Comparison of ENCODE assay signal across 9 cellular contexts in the genomic region with DNA sequence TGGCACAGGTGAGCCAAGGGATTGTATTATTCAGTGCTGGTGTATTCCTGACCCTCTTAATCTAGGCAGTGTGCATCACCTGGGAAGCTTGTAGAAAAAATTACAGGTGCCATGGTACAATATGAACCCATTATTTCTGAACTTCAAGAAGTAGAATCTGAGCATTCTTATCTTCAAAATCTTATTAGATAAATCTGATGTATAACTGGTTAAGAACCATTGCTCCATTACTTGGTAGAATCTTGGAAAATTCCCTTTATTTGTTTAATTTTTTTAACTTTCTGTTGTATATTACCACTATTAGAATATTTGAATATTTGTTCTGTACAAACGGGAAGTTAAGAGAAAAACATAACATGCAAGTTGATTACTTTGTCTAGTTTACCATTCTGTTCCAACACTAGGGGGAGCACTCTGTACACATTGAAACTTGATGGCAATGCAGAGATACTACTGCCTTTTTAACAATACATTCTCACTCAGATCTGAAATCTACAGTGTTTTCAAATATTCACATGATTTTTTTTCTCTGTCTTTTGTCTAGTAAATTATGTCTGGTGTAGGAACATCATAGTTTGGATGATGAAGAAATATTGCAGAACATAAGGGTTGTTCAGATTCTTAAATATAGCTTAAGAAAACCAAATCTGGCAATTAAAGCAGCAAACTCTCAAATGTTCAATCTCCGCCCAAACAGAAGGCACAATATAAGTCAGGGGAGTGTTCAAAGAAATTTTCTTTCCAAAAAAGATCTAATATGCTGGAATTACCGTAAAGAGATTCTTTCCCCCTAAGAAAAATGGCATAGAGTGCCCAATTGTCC.
DNase-seq lines count a peak whose midpoint lies in the region; ATAC-seq and TF ChIP-seq lines count a peak whose summit lies in the region.
"Had no signal": no experiment of that assay in that cellular context is flagged by ENCODE, and none has a peak within 500 bp of the region (broad histone marks: within the 10 kb centered on the region; RNA-seq: fewer than 3 reads in every experiment).

No MANE protein-coding gene starts in this region.

- ATAC-seq in activated T-cell treated with anti-CD3 and anti-CD28 coated beads, Interleukin-2, amount 50 U/mL, for 72 hours (replicated peaks in 1 of 2), result peak in 1 of 2 donors; percentile 49
- ATAC-seq in esophagus mucosa (peak; percentile 52), HG02763 (IDR thresholded peaks at IDR 0.05; ENCODE audit: unreplicated experiment) (no peak)

- H3K4me3 Mint-ChIP-seq in activated T-cell treated with anti-CD3 and anti-CD28 coated beads, Interleukin-2, amount 50 U/mL, for 72 hours, result no peak overlapping the region
- H3K4me3 Mint-ChIP-seq: activated naive CD8-positive, alpha-beta T cell had no signal

- no peaks in the 10 kb centered on the region for H3K4me1 Mint-ChIP-seq in activated T-cell treated with anti-CD3 and anti-CD28 coated beads, Interleukin-2, amount 50 U/mL, for 72 hours (ENCODE audit: low read depth)

- no peaks in the 10 kb centered on the region; the same call in 1 of the 2 replicates for H3K79me2 ChIP-seq in SK-N-SH (ENCODE audit: insufficient read depth)

- H3K9me3 ChIP-seq in SK-N-SH (no peaks in the 10 kb centered on the region), neuronal stem cell (replicated peaks in 1 of 2; ENCODE audit: control insufficient read depth in 2 of 2, insufficient read depth in 1 of 2, low read depth in 1 of 2, low read length in 2 of 2) (peaks cover 0 to 2% of the 10 kb centered on the region in 2 donors)

- no peak overlapping the region for H2BK120ac ChIP-seq in neuronal stem cell (ENCODE audit: low read depth, low read length)

- H3K36me3 ChIP-seq in SK-N-SH (replicated peaks in 1 of 2; ENCODE audit: control insufficient read depth in 1 of 2, insufficient read depth in 2 of 2, low read length in 1 of 2), result peaks cover 35 to 41% of the 10 kb centered on the region in 2 experiments
- H3K36me3 ChIP-seq in neuronal stem cell (replicated peaks in 1 of 2; ENCODE audit: control insufficient read depth in 2 of 2, insufficient read depth in 2 of 2, low read length in 2 of 2), result peaks cover 16 to 82% of the 10 kb centered on the region in 2 donors

- WGBS in SK-N-SH (ENCODE audit: low lambda C conversion rate), result 63% methylated on average over 3 of the region's 3 CpGs
- no CpG with 5 or more reads among the region's 3 CpGs for WGBS in neuronal stem cell (ENCODE audit: extremely low coverage in 2 of 2, insufficient read length in 2 of 2, insufficient replicate concordance in 1 of 2), 2 donors

- no peak overlapping the region for H3K9ac ChIP-seq in SK-N-SH
- no peak overlapping the region for H3K9ac ChIP-seq in neuronal stem cell (ENCODE audit: low read depth, low read length, poor library complexity)

- H2AFZ ChIP-seq in SK-N-SH (ENCODE audit: low read depth) (no peak overlapping the region), neuronal stem cell (ENCODE audit: low read length) (no peak overlapping the region)

- no peaks in the 10 kb centered on the region for H3K79me1 ChIP-seq in neuronal stem cell (ENCODE audit: low read depth, low read length)

- no peaks in the 10 kb centered on the region for H3K9me3 Mint-ChIP-seq in activated T-cell treated with anti-CD3 and anti-CD28 coated beads, Interleukin-2, amount 50 U/mL, for 72 hours

- no peak overlapping the region for H3K14ac ChIP-seq in neuronal stem cell (ENCODE audit: low read length)

- peak overlapping the region; percentile 57 for H3K27ac Mint-ChIP-seq in activated T-cell treated with anti-CD3 and anti-CD28 coated beads, Interleukin-2, amount 50 U/mL, for 72 hours
- H3K27ac Mint-ChIP-seq: activated naive CD8-positive, alpha-beta T cell had no signal

- peak; percentile 79 for TF ChIP-seq RAD21 in SK-N-SH (IDR thresholded peaks at IDR 0.05; ENCODE audit: low read length)

- H3K27ac ChIP-seq in SK-N-SH (ENCODE audit: low read depth in 2 of 2, low read length in 1 of 2) (peak overlapping the region in 1 of 2 experiments; percentile 6; a peak in 1 of 4 replicates), neuronal stem cell (replicated peaks; ENCODE audit: low read length) (no peak overlapping the region)

- H3K9me2 ChIP-seq in SK-N-SH, result no peaks in the 10 kb centered on the region

- peaks cover 5 to 14% of the 10 kb centered on the region in 2 donors for H3K36me3 Mint-ChIP-seq in activated T-cell treated with anti-CD3 and anti-CD28 coated beads, Interleukin-2, amount 50 U/mL, for 72 hours (ENCODE audit: insufficient read depth in 2 of 2)

- no peaks in the 10 kb centered on the region for H3K27me3 ChIP-seq in SK-N-SH (ENCODE audit: insufficient read depth)
- H3K27me3 ChIP-seq in neuronal stem cell (ENCODE audit: control insufficient read depth in 3 of 3, insufficient read depth in 3 of 3, low read depth in 1 of 3, low read length in 3 of 3), result no peaks in the 10 kb centered on the region

- H3K4me3 ChIP-seq in SK-N-SH (ENCODE audit: low read depth in 2 of 2, low read length in 1 of 2) (no peak overlapping the region; a peak in 1 of 4 replicates), neuronal stem cell (ENCODE audit: low read length in 2 of 2) (no peak overlapping the region)

- H3K18ac ChIP-seq in neuronal stem cell (ENCODE audit: low read length), result no peak overlapping the region

- CTCF ChIA-PET in SK-N-SH (lab: Yijun Ruan, JAX), result interaction anchor here (0.6 to 5.3 kb wide), 31 partner anchors 11 to 1318 kb away, joined by 3 to 59 read pairs (median 3); no protein-coding TSS in a partner anchor

- no peaks in the 10 kb centered on the region for H3K27me3 Mint-ChIP-seq in activated T-cell treated with anti-CD3 and anti-CD28 coated beads, Interleukin-2, amount 50 U/mL, for 72 hours (ENCODE audit: low read depth)
- H3K27me3 Mint-ChIP-seq: activated naive CD8-positive, alpha-beta T cell had no signal

- no peak overlapping the region for H3K23ac ChIP-seq in neuronal stem cell (ENCODE audit: low read depth, low read length, poor library complexity)

- no peaks in the 10 kb centered on the region for H4K20me1 ChIP-seq in SK-N-SH (ENCODE audit: insufficient read depth)

- no peaks in the 10 kb centered on the region for H3K4me1 ChIP-seq in SK-N-SH (ENCODE audit: control insufficient read depth in 1 of 2, insufficient read depth in 2 of 2, low read depth in 1 of 2, low read length in 1 of 2)
- H3K4me1 ChIP-seq in neuronal stem cell (ENCODE audit: control insufficient read depth in 2 of 2, insufficient read depth in 1 of 2, low read depth in 1 of 2, low read length in 2 of 2), result no peaks in the 10 kb centered on the region

- POLR2A ChIA-PET in SK-N-SH (lab: Yijun Ruan, JAX), result no interaction called here

- DNase-seq in activated T-cell treated with anti-CD3 and anti-CD28 coated beads, Interleukin-2, amount 50 U/mL, for 72 hours, result peak in 1 of 2 donors; percentile 28
- DNase-seq in activated T-cell treated with anti-CD3 and anti-CD28 coated beads, Interleukin-2, amount 50 U/mL, for 48 hours, result no peak
- DNase-seq in NCI-H1092 (lab: John Stamatoyannopoulos, UW), result peak; percentile 44
- peak; percentile 46 for DNase-seq in SK-N-SH
- DNase-seq in neuronal stem cell (ENCODE audit: low spot score), result peak; percentile 37
- no peak for DNase-seq in retina

- H2BK12ac ChIP-seq in neuronal stem cell (ENCODE audit: low read length), result no peak overlapping the region

- H3K4ac ChIP-seq in neuronal stem cell (ENCODE audit: low read length), result no peak overlapping the region

- H3K4me2 ChIP-seq in SK-N-SH, result no peak overlapping the region
- H3K4me2 ChIP-seq in neuronal stem cell (ENCODE audit: insufficient read depth, low read length, poor library complexity, severe bottlenecking), result no peak overlapping the region

- no peak for TF ChIP-seq EP300 in SK-N-SH (IDR thresholded peaks at IDR 0.05; ENCODE audit: borderline replicate concordance in 1 of 2, low read depth in 1 of 2, low read length in 1 of 2)

- peaks cover 14% of the 10 kb centered on the region for H3F3A ChIP-seq in SK-N-SH (replicated peaks; ENCODE audit: insufficient read depth)

- peak; percentile 93 for TF ChIP-seq CTCF in SK-N-SH (IDR thresholded peaks at IDR 0.05)

- H4K91ac ChIP-seq in neuronal stem cell (ENCODE audit: low read depth, low read length, poor library complexity), result no peak overlapping the region

- H2AK5ac ChIP-seq in neuronal stem cell (ENCODE audit: low read depth, low read length), result no peak overlapping the region

- H4K8ac ChIP-seq in neuronal stem cell (ENCODE audit: low read depth, low read length), result no peak overlapping the region

- no peak overlapping the region for H2BK5ac ChIP-seq in neuronal stem cell (ENCODE audit: low read length)

- H2BK15ac ChIP-seq in neuronal stem cell (ENCODE audit: low read length), result no peak overlapping the region

TF ChIP-seq in SK-N-SH, 30 proteins besides CTCF, POLR2A, EP300 and RAD21:
- TF ChIP-seq SMC3 (IDR thresholded peaks at IDR 0.05; ENCODE audit: low read depth, low read length), result peak; percentile 63
- no peak for TF ChIP-seq GATA2 (CRISPR knock-in tag; IDR thresholded peaks at IDR 0.05)

Comparison
In these comparisons a context has a peak if more than half of its experiments do, and no peak if none do; other contexts are left out.
1. DNase-seq: peak in NCI-H1092 (single experiment), SK-N-SH (single experiment) and neuronal stem cell (single experiment); none in activated T-cell treated with anti-CD3 and anti-CD28 coated beads, Interleukin-2, amount 50 U/mL, for 48 hours (0 of 2) and retina (single experiment).